ENCODE assay signal across 8 cellular contexts in the genomic region with DNA sequence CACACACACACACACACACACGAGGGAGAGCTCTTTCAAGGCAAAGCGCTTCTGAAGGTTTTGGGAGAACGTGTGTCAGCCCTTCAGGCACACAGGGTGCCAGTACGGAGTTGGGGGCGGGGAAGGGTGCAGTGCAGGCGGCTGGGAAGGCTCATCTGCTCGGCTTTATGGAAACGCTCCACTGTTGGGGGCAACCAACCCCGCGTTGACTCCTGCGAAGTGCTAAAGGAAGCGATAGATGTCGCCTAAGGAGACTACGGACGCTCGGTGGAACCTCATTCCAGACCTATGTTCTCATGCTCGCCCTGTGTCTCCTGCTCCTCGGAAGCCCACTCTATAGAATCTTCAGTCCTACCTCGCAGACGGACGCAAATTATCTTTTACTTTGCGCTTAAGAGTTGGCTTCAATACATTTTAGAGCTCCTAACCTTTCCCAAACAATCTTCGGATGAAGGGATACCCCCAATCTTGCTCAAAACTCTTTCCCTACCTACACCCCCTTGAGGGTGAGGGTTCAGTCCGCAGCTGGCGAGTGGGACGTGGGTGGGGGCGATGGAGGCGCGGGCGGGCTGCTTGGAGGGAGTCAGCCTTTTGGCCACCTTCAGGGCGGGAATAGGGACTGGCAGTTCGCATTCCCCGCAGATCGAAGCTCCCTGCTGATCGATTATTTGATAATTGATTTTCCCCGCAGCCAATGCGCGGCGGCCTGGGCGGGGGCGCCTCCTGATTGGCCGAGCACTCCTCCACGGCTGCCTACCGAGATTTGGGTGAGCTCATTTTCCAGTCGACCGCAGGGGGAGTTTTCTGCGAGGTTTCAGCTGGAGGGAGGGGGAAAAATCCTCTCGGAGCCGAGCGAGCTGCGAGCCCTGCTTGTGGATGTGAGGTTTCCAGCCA. TPM values are rescaled to one million over a fixed set of nuclear protein-coding genes. Genes with fewer than 3 reads are reported as not detected.
DNase-seq lines count a peak whose midpoint lies in the region; ATAC-seq and TF ChIP-seq lines count a peak whose summit lies in the region.

No MANE protein-coding gene starts in this region.

- H3K4me1 ChIP-seq in BE2C: no peaks in the 10 kb centered on the region
- peaks cover 0 to 27% (median 0%) of the 10 kb centered on the region in 9 donors for H3K4me1 ChIP-seq in heart right ventricle

- H3K4me1 Mint-ChIP-seq in HFFc6 (ENCODE audit: low read depth): peaks cover 12% of the 10 kb centered on the region

- peak overlapping the region; percentile 83 for H3K4me3 ChIP-seq in BE2C (ENCODE audit: low read depth, low read length)
- peak overlapping the region; percentile 70 for H3K4me3 ChIP-seq in astrocyte of the cerebellum (ENCODE audit: low read depth, low read length)
- peak overlapping the region; percentile 60 to 87 (median 78) for H3K4me3 ChIP-seq in heart right ventricle

- H3K36me3 ChIP-seq in BE2C (no peaks in the 10 kb centered on the region), heart right ventricle (no peaks in the 10 kb centered on the region)

- H3K9me3 ChIP-seq in BE2C (no peaks in the 10 kb centered on the region), heart right ventricle (no peaks in the 10 kb centered on the region)

- H3K27me3 ChIP-seq in BE2C (no peaks in the 10 kb centered on the region), heart right ventricle (peaks cover 0 to 99% (median 8%) of the 10 kb centered on the region in 7 donors)

- peak overlapping the region; percentile 74 to 95 (median 90) for H3K27ac ChIP-seq in heart right ventricle

- ATAC-seq in heart right ventricle (peak; percentile 83 to 89 (median 86)), HG02571 (IDR thresholded peaks at IDR 0.05; ENCODE audit: unreplicated experiment) (no peak), GM18502 (IDR thresholded peaks at IDR 0.05; ENCODE audit: poor library complexity, unreplicated experiment) (no peak)

- no peaks in the 10 kb centered on the region; the same call in 1 of the 2 replicates for H3K9me3 Mint-ChIP-seq in HFFc6

- TF ChIP-seq CTCF in BE2C (IDR thresholded peaks at IDR 0.05; ENCODE audit: low read depth, low read length) (no peak), HFFc6 (IDR thresholded peaks at IDR 0.05) (peak; percentile 49), astrocyte of the cerebellum (IDR thresholded peaks at IDR 0.05; ENCODE audit: low read depth, low read length, missing control alignments) (no peak), heart right ventricle (IDR thresholded peaks at IDR 0.05) (peak in 2 of 9 donors; percentile 21 to 25)

- H3K27me3 Mint-ChIP-seq in HFFc6 (ENCODE audit: insufficient read depth): peaks cover 19% of the 10 kb centered on the region

- in situ Hi-C loops in astrocyte of the cerebellum (cut with HindIII; ENCODE audit: low sequenced_read_pairs): loop anchor here (25.0 kb wide), 2 partner anchors 429 to 1604 kb away; no protein-coding TSS in a partner anchor

- DNase-seq in BE2C (peak; percentile 86), HFFc6 (peak; percentile 96), NCI-H748 (lab: John Stamatoyannopoulos, UW; ENCODE audit: unreplicated experiment) (peak; percentile 95), astrocyte of the cerebellum (ENCODE audit: low read depth) (peak; percentile 95), heart right ventricle (peak; percentile 85 to 94), non-pigmented ciliary epithelial cell (ENCODE audit: low read depth) (peak; percentile 93)

- peaks cover 35% of the 10 kb centered on the region for H3K36me3 Mint-ChIP-seq in HFFc6 (ENCODE audit: low read depth)

- H3K27ac Mint-ChIP-seq in HFFc6: peak overlapping the region; percentile 96

- intact Hi-C loops in heart right ventricle (cut with DNase I): loop anchor here in 8 of 10 donors (2.0 to 10.0 kb wide), 14 partner anchors 64 to 1602 kb away; a partner anchor contains a TSS

- peak overlapping the region; percentile 96 for H3K4me3 Mint-ChIP-seq in HFFc6

- 0 to 1% methylated on average over 51 of the region's 51 CpGs for WGBS in heart right ventricle, 2 donors

RNA-seq across cellular contexts. Expression of a gene that starts 1.9 kb away (rescaled TPM):
- polyA plus RNA-seq in BE2C (2012; ENCODE audit: insufficient read depth, insufficient read length, low read depth): 21.8 TPM
- 10 to 100 TPM; 69.1 to 85.4 (median 74.1) TPM for total RNA-seq in HFFc6 (2021; fragmentation: NEBNext Ultra II Directional; extraction: Animal tissue kit (Norgen Biotek cat#: 25700))
- total RNA-seq in heart right ventricle: 10 to 100 TPM; 24.8 to 63.8 (median 38.6) TPM
- 10 to 100 TPM; 28.5 to 44.9 TPM for polyA plus RNA-seq in heart right ventricle

Comparison
In these comparisons a context has a peak if more than half of its experiments do, and no peak if none do; other contexts are left out.
1. ATAC-seq: peak in heart right ventricle (8 of 8); none in HG02571 (single experiment) and GM18502 (single experiment).
2. Peak in every context shown above with its lines, with median percentiles within 50 percentile points of each other: DNase-seq and H3K4me3 ChIP-seq.